In the genomic region with DNA sequence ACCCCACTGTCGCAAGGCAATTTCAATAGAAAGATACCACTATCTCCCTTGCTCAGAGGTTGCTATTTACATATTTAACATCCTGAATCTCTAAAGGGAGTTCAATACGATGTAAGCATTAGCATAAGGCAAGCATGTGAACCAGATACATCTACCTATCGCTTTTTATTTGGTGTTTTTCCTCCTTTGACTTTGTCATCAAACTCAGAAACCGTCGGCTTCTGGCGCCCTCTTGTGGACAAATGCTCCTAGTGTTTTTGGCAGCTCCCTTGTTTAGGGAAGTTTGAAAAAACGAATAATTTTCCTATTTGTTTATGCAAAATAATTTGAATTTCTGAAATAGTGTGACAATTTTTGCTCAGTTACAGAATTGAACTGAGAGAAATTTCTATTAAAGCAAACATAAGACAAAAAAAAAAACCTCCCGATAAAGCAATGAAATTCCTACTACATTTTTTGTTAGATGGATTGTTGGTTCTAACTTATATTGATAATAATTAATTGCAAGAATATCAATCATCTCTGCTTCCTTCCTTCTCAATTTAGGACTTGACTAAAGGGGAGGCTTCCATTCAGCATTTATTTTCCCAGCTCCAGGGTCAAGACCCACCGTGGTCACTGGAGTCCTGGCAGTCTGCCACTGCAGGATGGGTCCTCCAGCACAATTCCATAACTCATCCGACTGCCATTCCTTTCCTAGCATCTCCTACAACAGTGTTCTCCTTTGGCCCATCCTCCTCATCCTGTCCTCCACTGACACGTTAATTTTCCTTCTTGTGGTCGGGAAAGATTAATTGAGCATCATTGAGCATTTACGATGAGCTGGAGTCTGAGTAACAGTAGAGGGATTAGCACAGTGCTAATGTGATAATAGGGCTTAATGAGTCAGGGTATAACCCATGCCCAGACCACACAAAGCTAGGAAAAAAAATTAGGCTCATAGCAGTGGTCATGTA, we compare ENCODE assay signal across 8 cellular contexts.
DNase-seq lines count a peak whose midpoint lies in the region; ATAC-seq and TF ChIP-seq lines count a peak whose summit lies in the region.

No MANE protein-coding gene starts in this region.

- TF ChIP-seq POLR2A in lower leg skin (IDR thresholded peaks at IDR 0.05) = no peak

- POLR2A ChIA-PET in activated CD4-positive, alpha-beta T cell treated with anti-CD3 and anti-CD28 coated beads, Interleukin-2, amount 10 ng/mL, durations not matched to agents 7 days and 5 days (lab: Charles Lee) = interaction anchor here (0.7 kb wide), 1 partner anchor 143 kb away, joined by 4 read pairs; no protein-coding TSS in a partner anchor

- H3K36me3 Mint-ChIP-seq in activated CD4-positive, alpha-beta T cell treated with anti-CD3 and anti-CD28 coated beads, Interleukin-2, amount 10 ng/mL, durations not matched to agents 7 days and 5 days (ENCODE audit: low read depth) = no peaks in the 10 kb centered on the region

- CTCF ChIA-PET in activated CD4-positive, alpha-beta T cell treated with anti-CD3 and anti-CD28 coated beads, Interleukin-2, amount 10 ng/mL, durations not matched to agents 7 days and 5 days (lab: Charles Lee) = interaction anchor here (0.7 to 2.1 kb wide), 12 partner anchors 9 to 207 kb away, joined by 3 to 10 read pairs (median 3); no protein-coding TSS in a partner anchor

- WGBS in lower leg skin, 2 donors = 17 to 20% methylated on average over 13 of the region's 13 CpGs

- no peak overlapping the region for H3K4me3 ChIP-seq in lower leg skin (ENCODE audit: low read depth, poor library complexity, severe bottlenecking)

- no peak overlapping the region for H3K4me3 Mint-ChIP-seq in activated CD4-positive, alpha-beta T cell treated with anti-CD3 and anti-CD28 coated beads, Interleukin-2, amount 10 ng/mL, durations not matched to agents 7 days and 5 days

- intact Hi-C loops in lower leg skin (cut with DNase I; ENCODE audit: low total_unique reads) = loop anchor here (10.0 kb wide), 1 partner anchor 156 kb away; no protein-coding TSS in a partner anchor

- TF ChIP-seq CTCF in AG09319 (IDR thresholded peaks at IDR 0.05; ENCODE audit: low read depth, low read length) = peak; percentile 91
- no peak for TF ChIP-seq CTCF in lower leg skin (IDR thresholded peaks at IDR 0.05)

- H3K27ac Mint-ChIP-seq in activated CD4-positive, alpha-beta T cell treated with anti-CD3 and anti-CD28 coated beads, Interleukin-2, amount 10 ng/mL, durations not matched to agents 7 days and 5 days = no peak overlapping the region

- peaks cover 10% of the 10 kb centered on the region for H3K27me3 Mint-ChIP-seq in activated CD4-positive, alpha-beta T cell treated with anti-CD3 and anti-CD28 coated beads, Interleukin-2, amount 10 ng/mL, durations not matched to agents 7 days and 5 days

- H3K9me3 Mint-ChIP-seq in activated CD4-positive, alpha-beta T cell treated with anti-CD3 and anti-CD28 coated beads, Interleukin-2, amount 10 ng/mL, durations not matched to agents 7 days and 5 days = no peaks in the 10 kb centered on the region

- ATAC-seq in GM18867 (IDR thresholded peaks at IDR 0.05; ENCODE audit: unreplicated experiment) (peak; percentile 65), HG03175 (IDR thresholded peaks at IDR 0.05; ENCODE audit: unreplicated experiment) (peak; percentile 52)

- H3K4me1 Mint-ChIP-seq in activated CD4-positive, alpha-beta T cell treated with anti-CD3 and anti-CD28 coated beads, Interleukin-2, amount 10 ng/mL, durations not matched to agents 7 days and 5 days = peaks cover 6% of the 10 kb centered on the region

- DNase-seq in AG09319 (ENCODE audit: extremely low read depth, low read depth) (peak; percentile 20), NCI-H69 (lab: John Stamatoyannopoulos, UW) (peak; percentile 77), dermis blood vessel endothelial cell (peak; percentile 83), lower leg skin (ENCODE audit: low spot score in 2 of 2) (peak; percentile 61 to 95)
- peak; percentile 90 for DNase-seq in activated CD4-positive, alpha-beta T cell treated with anti-CD3 and anti-CD28 coated beads, Interleukin-2, amount 10 ng/mL, durations not matched to agents 7 days and 5 days
- peak; percentile 65 to 77 (median 72) for DNase-seq in stimulated activated CD4-positive, alpha-beta T cell treated with anti-CD3 and anti-CD28 coated beads, TNF-alpha, amount 100 ng/mL, for 48 hours (ENCODE audit: low read depth in 3 of 3)

Comparison
In these comparisons a context has a peak if more than half of its experiments do, and no peak if none do; other contexts are left out.
1. DNase-seq: peak in every context shown above with its lines; median percentile 90 in activated CD4-positive, alpha-beta T cell treated with anti-CD3 and anti-CD28 coated beads, Interleukin-2, amount 10 ng/mL, durations not matched to agents 7 days and 5 days; 83 in dermis blood vessel endothelial cell; 78 in lower leg skin; 77 in NCI-H69; 72 in stimulated activated CD4-positive, alpha-beta T cell treated with anti-CD3 and anti-CD28 coated beads, TNF-alpha, amount 100 ng/mL, for 48 hours; 20 in AG09319.